Comparison of ENCODE assay signal across 10 cellular contexts in the genomic region with DNA sequence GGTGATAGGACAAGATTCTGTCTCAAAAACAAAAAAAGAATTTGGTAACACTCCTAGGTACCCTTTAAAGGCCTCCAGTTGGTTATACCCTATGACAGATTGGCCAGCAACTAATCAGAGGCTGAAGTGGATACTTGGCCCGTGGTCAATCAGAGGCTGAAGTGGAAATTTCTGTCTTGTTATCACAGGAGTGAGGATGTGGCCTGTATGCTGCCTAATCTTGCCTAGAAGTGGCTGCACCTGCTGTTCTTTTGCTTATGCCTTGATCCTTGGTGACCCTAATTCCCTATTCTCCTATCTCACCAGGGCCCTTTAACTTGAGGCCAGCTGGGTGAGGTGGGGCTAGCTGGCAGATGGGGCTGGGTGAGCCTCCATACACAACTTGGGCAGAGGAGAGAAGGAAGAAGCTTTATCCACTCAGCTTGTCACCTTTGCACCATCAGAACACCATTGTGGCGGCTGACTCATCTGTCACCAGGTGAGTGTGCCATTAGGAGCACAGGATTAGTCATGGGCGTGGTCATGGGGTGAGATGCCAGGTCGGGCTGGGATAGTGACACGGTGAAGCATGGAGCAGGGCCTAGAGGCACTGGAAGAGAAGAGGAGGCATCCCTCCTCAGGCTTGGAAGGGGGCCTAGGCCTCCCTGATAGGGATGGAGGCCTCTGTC. TPM values are rescaled to one million over a fixed set of nuclear protein-coding genes. Genes with fewer than 3 reads are reported as not detected.
A peak's percentile ranks its signal among the peaks of the same experiment; 100 is the strongest.
DNase-seq lines count a peak whose midpoint lies in the region; ATAC-seq and TF ChIP-seq lines count a peak whose summit lies in the region.
"Had no signal": no experiment of that assay in that cellular context is flagged by ENCODE, and none has a peak within 500 bp of the region (broad histone marks: within the 10 kb centered on the region; RNA-seq: fewer than 3 reads in every experiment).

No MANE protein-coding gene starts in this region.

- peaks cover 0 to 5% of the 10 kb centered on the region in 2 donors for H3K4me1 ChIP-seq in aorta (ENCODE audit: control insufficient read depth in 1 of 2, insufficient read depth in 2 of 2, low read length in 2 of 2)

- no peaks in the 10 kb centered on the region for H3K27me3 ChIP-seq in aorta (ENCODE audit: control insufficient read depth in 1 of 2, insufficient read depth in 2 of 2, low read length in 1 of 2)
- H3K27me3 ChIP-seq: BLaER1, cardiac muscle cell had no signal

- H3K4me3 ChIP-seq in aorta (ENCODE audit: low read length in 2 of 2) = no peak overlapping the region
- H3K4me3 ChIP-seq: BLaER1, cardiac muscle cell had no signal

- H3K4me3 Mint-ChIP-seq in stimulated activated naive CD8-positive, alpha-beta T cell treated with anti-CD3 and anti-CD28 coated beads, Interleukin-15, amount 100 ng/mL, for 72 hours = no peak overlapping the region

- H3K27ac ChIP-seq in aorta (ENCODE audit: low read depth in 1 of 2, low read length in 2 of 2) = no peak overlapping the region
- H3K27ac ChIP-seq: BLaER1, cardiac muscle cell had no signal

- peaks cover 9% of the 10 kb centered on the region for H3K27me3 Mint-ChIP-seq in stimulated activated naive CD8-positive, alpha-beta T cell treated with anti-CD3 and anti-CD28 coated beads, Interleukin-15, amount 100 ng/mL, for 72 hours

- 81 to 87% methylated on average over 5 of the region's 5 CpGs for WGBS in aorta, 2 donors

- no peak overlapping the region for H3K27ac Mint-ChIP-seq in stimulated activated naive CD8-positive, alpha-beta T cell treated with anti-CD3 and anti-CD28 coated beads, Interleukin-15, amount 100 ng/mL, for 72 hours

- intact Hi-C loops in aorta (cut with DNase I) = no loop called here

- H3K9me3 ChIP-seq in aorta (ENCODE audit: control insufficient read depth, low read length) = no peaks in the 10 kb centered on the region
- H3K9me3 ChIP-seq: BLaER1 had no signal

- H3K4me1 Mint-ChIP-seq in stimulated activated naive CD8-positive, alpha-beta T cell treated with anti-CD3 and anti-CD28 coated beads, Interleukin-15, amount 100 ng/mL, for 72 hours = peaks cover 38% of the 10 kb centered on the region

- ATAC-seq in left lobe of liver (no peak), aorta (ENCODE audit: low FRiP score) (no peak), SK-N-SH treated with all-trans-retinoic acid at 6 μM for 48 hours (no peak)
- ATAC-seq in stimulated activated naive CD8-positive, alpha-beta T cell treated with anti-CD3 and anti-CD28 coated beads, Interleukin-15, amount 100 ng/mL, for 72 hours = peak; percentile 62

- H3K9me3 Mint-ChIP-seq in stimulated activated naive CD8-positive, alpha-beta T cell treated with anti-CD3 and anti-CD28 coated beads, Interleukin-15, amount 100 ng/mL, for 72 hours = no peaks in the 10 kb centered on the region

- no peaks in the 10 kb centered on the region for H3K36me3 ChIP-seq in aorta (ENCODE audit: control insufficient read depth in 1 of 2, insufficient read depth in 2 of 2, low read length in 1 of 2)
- H3K36me3 ChIP-seq: BLaER1, cardiac muscle cell had no signal

- peak; percentile 57 for DNase-seq in activated CD8-positive, alpha-beta memory T cell treated with anti-CD3 and anti-CD28 coated beads for 24 hours
- no peak for DNase-seq in activated CD8-positive, alpha-beta memory T cell treated with anti-CD3 and anti-CD28 coated beads, Interleukin-2, amount 50 U/mL, for 4 hours
- DNase-seq in activated CD8-positive, alpha-beta memory T cell treated with anti-CD3 and anti-CD28 coated beads, Interleukin-2, amount 50 U/mL, for 24 hours (ENCODE audit: extremely low read depth) = peak; percentile 32
- DNase-seq in left lobe of liver (ENCODE audit: low spot score) = peak; percentile 31
- peak; percentile 44 to 72 for DNase-seq in stimulated activated naive CD8-positive, alpha-beta T cell treated with anti-CD3 and anti-CD28 coated beads, Interleukin-15, amount 100 ng/mL, for 72 hours
- DNase-seq in aorta = no peak
- no peak for DNase-seq in middle frontal gyrus (ENCODE audit: extremely low spot score, low spot score)

TF ChIP-seq in SK-N-SH treated with all-trans-retinoic acid at 6 μM for 48 hours, 23 proteins besides CTCF, POLR2A, EP300 and RAD21:
- TF ChIP-seq, protein P1, sequence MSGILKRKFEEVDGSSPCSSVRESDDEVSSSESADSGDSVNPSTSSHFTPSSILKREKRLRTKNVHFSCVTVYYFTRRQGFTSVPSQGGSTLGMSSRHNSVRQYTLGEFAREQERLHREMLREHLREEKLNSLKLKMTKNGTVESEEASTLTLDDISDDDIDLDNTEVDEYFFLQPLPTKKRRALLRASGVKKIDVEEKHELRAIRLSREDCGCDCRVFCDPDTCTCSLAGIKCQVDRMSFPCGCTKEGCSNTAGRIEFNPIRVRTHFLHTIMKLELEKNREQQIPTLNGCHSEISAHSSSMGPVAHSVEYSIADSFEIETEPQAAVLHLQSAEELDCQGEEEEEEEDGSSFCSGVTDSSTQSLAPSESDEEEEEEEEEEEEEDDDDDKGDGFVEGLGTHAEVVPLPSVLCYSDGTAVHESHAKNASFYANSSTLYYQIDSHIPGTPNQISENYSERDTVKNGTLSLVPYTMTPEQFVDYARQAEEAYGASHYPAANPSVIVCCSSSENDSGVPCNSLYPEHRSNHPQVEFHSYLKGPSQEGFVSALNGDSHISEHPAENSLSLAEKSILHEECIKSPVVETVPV (CRISPR knock-in tag; IDR thresholded peaks at IDR 0.05) = no peak
- TF ChIP-seq ISL1 (CRISPR knock-in tag; IDR thresholded peaks at IDR 0.05) = no peak
- TF ChIP-seq ESRRG (CRISPR knock-in tag; IDR thresholded peaks at IDR 0.05) = no peak
- TF ChIP-seq, protein P2, sequence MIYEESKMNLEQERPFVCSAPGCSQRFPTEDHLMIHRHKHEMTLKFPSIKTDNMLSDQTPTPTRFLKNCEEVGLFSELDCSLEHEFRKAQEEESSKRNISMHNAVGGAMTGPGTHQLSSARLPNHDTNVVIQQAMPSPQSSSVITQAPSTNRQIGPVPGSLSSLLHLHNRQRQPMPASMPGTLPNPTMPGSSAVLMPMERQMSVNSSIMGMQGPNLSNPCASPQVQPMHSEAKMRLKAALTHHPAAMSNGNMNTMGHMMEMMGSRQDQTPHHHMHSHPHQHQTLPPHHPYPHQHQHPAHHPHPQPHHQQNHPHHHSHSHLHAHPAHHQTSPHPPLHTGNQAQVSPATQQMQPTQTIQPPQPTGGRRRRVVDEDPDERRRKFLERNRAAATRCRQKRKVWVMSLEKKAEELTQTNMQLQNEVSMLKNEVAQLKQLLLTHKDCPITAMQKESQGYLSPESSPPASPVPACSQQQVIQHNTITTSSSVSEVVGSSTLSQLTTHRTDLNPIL (CRISPR knock-in tag; IDR thresholded peaks at IDR 0.05; ENCODE audit: low read depth) = no peak
- TF ChIP-seq PPARA (CRISPR knock-in tag; IDR thresholded peaks at IDR 0.05; ENCODE audit: borderline replicate concordance) = no peak
- no peak for TF ChIP-seq OSR1 (CRISPR knock-in tag; IDR thresholded peaks at IDR 0.05)
- no peak for TF ChIP-seq BACH2 (CRISPR knock-in tag; IDR thresholded peaks at IDR 0.05; ENCODE audit: borderline replicate concordance)
- no peak for TF ChIP-seq ZFP3 (CRISPR knock-in tag; IDR thresholded peaks at IDR 0.05)
- TF ChIP-seq ZNF565 (CRISPR knock-in tag; conservative IDR thresholded peaks at IDR 0.05; ENCODE audit: low read depth) = no peak
- no peak for TF ChIP-seq ZC3H10 (CRISPR knock-in tag; IDR thresholded peaks at IDR 0.05)
- TF ChIP-seq ZNF8 (CRISPR knock-in tag; IDR thresholded peaks at IDR 0.05) = no peak
- TF ChIP-seq TCF4 (CRISPR knock-in tag; IDR thresholded peaks at IDR 0.05; ENCODE audit: borderline replicate concordance) = no peak
- no peak for TF ChIP-seq ARNTL (CRISPR knock-in tag; IDR thresholded peaks at IDR 0.05; ENCODE audit: borderline replicate concordance, low read depth)
- no peak for TF ChIP-seq RARB (CRISPR knock-in tag; IDR thresholded peaks at IDR 0.05)
- TF ChIP-seq ZNF70 (CRISPR knock-in tag; IDR thresholded peaks at IDR 0.05) = no peak
- TF ChIP-seq, protein P3, sequence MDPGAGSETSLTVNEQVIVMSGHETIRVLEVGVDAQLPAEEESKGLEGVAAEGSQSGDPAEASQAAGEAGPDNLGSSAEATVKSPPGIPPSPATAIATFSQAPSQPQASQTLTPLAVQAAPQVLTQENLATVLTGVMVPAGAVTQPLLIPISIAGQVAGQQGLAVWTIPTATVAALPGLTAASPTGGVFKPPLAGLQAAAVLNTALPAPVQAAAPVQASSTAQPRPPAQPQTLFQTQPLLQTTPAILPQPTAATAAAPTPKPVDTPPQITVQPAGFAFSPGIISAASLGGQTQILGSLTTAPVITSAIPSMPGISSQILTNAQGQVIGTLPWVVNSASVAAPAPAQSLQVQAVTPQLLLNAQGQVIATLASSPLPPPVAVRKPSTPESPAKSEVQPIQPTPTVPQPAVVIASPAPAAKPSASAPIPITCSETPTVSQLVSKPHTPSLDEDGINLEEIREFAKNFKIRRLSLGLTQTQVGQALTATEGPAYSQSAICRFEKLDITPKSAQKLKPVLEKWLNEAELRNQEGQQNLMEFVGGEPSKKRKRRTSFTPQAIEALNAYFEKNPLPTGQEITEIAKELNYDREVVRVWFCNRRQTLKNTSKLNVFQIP (CRISPR knock-in tag; IDR thresholded peaks at IDR 0.05; ENCODE audit: borderline replicate concordance, low read depth) = no peak
- no peak for TF ChIP-seq SNAI2 (CRISPR knock-in tag; IDR thresholded peaks at IDR 0.05)
- TF ChIP-seq ZFP30 (CRISPR knock-in tag; IDR thresholded peaks at IDR 0.05) = no peak
TF ChIP-seq in SK-N-SH treated with all-trans-retinoic acid at 6 μM for 48 hours: peak in this region for 0.

RNA-seq across cellular contexts. Expression of a gene that starts 41.5 kb away (rescaled TPM):
- total RNA-seq in left lobe of liver (168 TPM), aorta (10 to 100 TPM; 48.0 to 64.9 TPM)
- polyA plus RNA-seq in aorta = 10 to 100 TPM; 27.2 to 28.2 TPM

RNA-seq across cellular contexts. Expression of a gene that starts 57.5 kb away (rescaled TPM):
- total RNA-seq in left lobe of liver = 31.4 TPM
- 10 to 100 TPM; 28.8 to 32.0 TPM for total RNA-seq in aorta
- 10 to 100 TPM in 1 of 2 donors, 1 to 10 TPM in 1; 6.0 to 10.0 TPM for polyA plus RNA-seq in aorta

Comparison
In these comparisons a context has a peak if more than half of its experiments do, and no peak if none do; other contexts are left out.
1. DNase-seq: peak in activated CD8-positive, alpha-beta memory T cell treated with anti-CD3 and anti-CD28 coated beads for 24 hours (single experiment), activated CD8-positive, alpha-beta memory T cell treated with anti-CD3 and anti-CD28 coated beads, Interleukin-2, amount 50 U/mL, for 24 hours (single experiment), left lobe of liver (single experiment) and stimulated activated naive CD8-positive, alpha-beta T cell treated with anti-CD3 and anti-CD28 coated beads, Interleukin-15, amount 100 ng/mL, for 72 hours (2 of 2); none in activated CD8-positive, alpha-beta memory T cell treated with anti-CD3 and anti-CD28 coated beads, Interleukin-2, amount 50 U/mL, for 4 hours (single experiment), aorta (0 of 2) and middle frontal gyrus (single experiment).